ENCODE assay signal across 18 cellular contexts in genomic region chr6:140318408-140318807, GRCh38.
"Had no signal": no experiment of that assay in that cellular context is flagged by ENCODE, and none has a peak within 500 bp of the region (broad histone marks: within the 10 kb centered on the region; RNA-seq: fewer than 3 reads in every experiment).

No MANE protein-coding gene starts in this region.

- H3K27me3 ChIP-seq: sigmoid colon, upper lobe of left lung had no signal

- H3K27ac ChIP-seq: prostate gland, thoracic aorta, upper lobe of left lung had no signal

- H3K4me1 ChIP-seq: prostate gland had no signal

- H3K9me3 ChIP-seq: prostate gland, sigmoid colon, thoracic aorta, upper lobe of left lung had no signal

- FAIRE-seq: colon, frontal cortex had no signal

- H3K36me3 ChIP-seq: prostate gland, sigmoid colon, thoracic aorta, upper lobe of left lung had no signal

- H3K4me3 ChIP-seq: prostate gland had no signal

- DNase-seq: activated B cell treated with CpG ODN at 0.5 μM for 24 hours; activated CD4-positive, alpha-beta memory T cell treated with anti-CD3 and anti-CD28 coated beads for 36 hours; activated CD4-positive, alpha-beta T cell treated with anti-CD3 and anti-CD28 coated beads for 4 hours; activated naive CD8-positive, alpha-beta T cell treated with anti-CD3 and anti-CD28 coated beads for 36 hours; activated T-cell treated with anti-CD3 and anti-CD28 coated beads for 4 hours; amniotic stem cell; caudate nucleus; erythroblast; head of caudate nucleus; nephron progenitor cell; nucleus accumbens; sigmoid colon; stimulated activated naive B cell treated with anti-CD40 and anti-IgM and Interleukin-4, amounts not matched to agents 10 μg/mL and 1 μg/mL and 100 μg/mL, for 72 hours; upper lobe of left lung had no signal
